Comparison of ENCODE assay signal across 8 cellular contexts in the genomic region with DNA sequence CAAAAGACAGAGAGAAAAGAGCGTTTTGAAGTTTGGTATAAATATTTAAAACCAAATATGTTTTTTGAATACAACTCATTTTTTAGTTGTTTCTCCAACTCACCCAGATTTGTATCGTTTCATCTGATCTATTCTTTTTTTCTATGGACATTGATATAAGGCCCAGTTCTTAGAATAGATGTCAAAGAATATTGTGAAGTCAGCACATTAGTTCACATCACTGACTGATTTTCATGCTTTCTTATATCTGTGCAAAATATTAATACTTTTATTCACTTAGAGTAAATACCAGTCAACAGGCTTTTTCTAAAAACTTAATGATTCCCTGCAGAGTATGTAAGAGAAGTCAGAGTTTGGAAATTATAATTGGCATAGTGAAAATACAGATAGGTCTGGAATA.
"Had no signal": no experiment of that assay in that cellular context is flagged by ENCODE, and none has a peak within 500 bp of the region (broad histone marks: within the 10 kb centered on the region; RNA-seq: fewer than 3 reads in every experiment).

No MANE protein-coding gene starts in this region.

- H3K4me3 ChIP-seq: GM23338 had no signal

- ATAC-seq: GM23338 had no signal

- H3K9ac ChIP-seq: KMS-11 had no signal

- FAIRE-seq: H1, H54, HTR-8/SVneo had no signal

- DNase-seq: H9, HCEC 1CT, KBM-7 had no signal

- H3K27ac ChIP-seq: KMS-11 had no signal

- H3K4me2 ChIP-seq: GM23338, KMS-11 had no signal

- H2AFZ ChIP-seq: GM23338 had no signal
